6 cellular contexts compared by ENCODE assay signal in the genomic region with DNA sequence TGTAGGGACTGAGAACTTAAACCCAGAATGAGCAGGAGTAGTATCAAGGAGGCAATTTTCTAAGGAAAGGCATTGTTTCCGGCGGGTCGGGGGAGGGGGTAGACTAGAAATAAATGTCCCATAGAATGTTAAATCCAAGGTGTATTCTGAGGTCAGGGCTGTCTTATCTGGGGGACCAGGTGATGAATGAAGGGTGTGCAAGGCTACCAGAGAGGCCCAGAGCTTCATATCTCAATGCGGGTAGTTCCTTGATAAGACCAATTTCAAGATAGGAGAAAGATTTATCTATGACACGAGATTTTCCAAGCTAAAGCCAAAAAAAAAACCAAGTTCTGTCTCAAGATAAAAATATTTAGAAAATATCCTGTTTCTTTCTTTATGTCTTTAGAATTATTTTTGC.
"Had no signal": no experiment of that assay in that cellular context is flagged by ENCODE, and none has a peak within 500 bp of the region (broad histone marks: within the 10 kb centered on the region; RNA-seq: fewer than 3 reads in every experiment).

No MANE protein-coding gene starts in this region.

- H3K4me3 Mint-ChIP-seq: activated naive CD4-positive, alpha-beta T cell treated with anti-CD3 and anti-CD28 coated beads for 36 hours had no signal

- H3K4me3 ChIP-seq: esophagus muscularis mucosa, upper lobe of left lung had no signal

- DNase-seq: right cardiac atrium, upper lobe of left lung had no signal

- H3K9me3 Mint-ChIP-seq: activated naive CD4-positive, alpha-beta T cell treated with anti-CD3 and anti-CD28 coated beads for 36 hours had no signal

- H3K9me3 ChIP-seq: esophagus muscularis mucosa, upper lobe of left lung had no signal

- H3K27ac ChIP-seq: brain microvascular endothelial cell, esophagus muscularis mucosa, upper lobe of left lung, WERI-Rb-1 had no signal

- H3K27me3 ChIP-seq: brain microvascular endothelial cell, esophagus muscularis mucosa, upper lobe of left lung had no signal
